Comparison of ENCODE assay signal across 8 cellular contexts in the genomic region with DNA sequence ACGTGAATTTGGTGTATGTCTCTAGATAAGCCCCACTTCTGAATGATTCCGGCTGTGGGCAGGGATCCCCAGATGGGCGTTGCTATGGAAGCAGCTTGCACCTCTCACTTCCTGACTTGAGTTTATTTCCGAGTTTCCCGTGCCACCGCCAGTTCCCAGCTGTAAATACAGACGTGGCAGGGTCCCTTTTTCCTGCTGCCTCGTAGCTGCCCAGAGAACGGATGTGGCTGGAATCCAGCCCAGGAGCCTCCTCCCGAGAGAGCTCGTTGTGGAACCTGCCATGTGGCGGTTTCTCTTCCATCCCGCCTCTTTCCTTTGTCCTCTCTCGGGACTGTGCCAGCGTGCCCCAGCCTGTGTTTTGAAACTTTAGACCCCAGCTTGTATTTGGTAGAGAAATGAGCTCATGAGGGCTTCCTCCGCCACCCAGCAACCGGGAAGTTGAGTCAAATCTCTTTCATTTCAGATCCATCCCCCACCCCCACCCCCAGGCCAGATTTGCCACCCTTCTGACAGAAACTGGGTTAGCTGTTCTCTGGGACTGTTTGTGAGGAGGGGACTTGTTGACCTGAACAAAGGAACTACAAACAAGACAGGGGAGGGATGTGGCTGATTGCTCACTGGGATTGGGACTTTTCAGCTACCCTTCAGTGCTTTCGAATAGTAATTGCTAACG.
DNase-seq lines count a peak whose midpoint lies in the region; ATAC-seq, FAIRE-seq and TF ChIP-seq lines count a peak whose summit lies in the region.

No MANE protein-coding gene starts in this region.

- peak in 1 of 2 donors; percentile 35 for TF ChIP-seq EP300 in tibial nerve (IDR thresholded peaks at IDR 0.05)

- H3K27ac ChIP-seq in SU-DHL-6 (ENCODE audit: low read depth, low read length), result peak overlapping the region; percentile 60
- H3K27ac ChIP-seq in endothelial cell of umbilical vein (ENCODE audit: insufficient read depth, low read depth, low read length), result peak overlapping the region; percentile 99
- H3K27ac ChIP-seq in tibial nerve, result peak overlapping the region; percentile 77 to 94 (median 84)

- H4K20me1 ChIP-seq in SU-DHL-6 (ENCODE audit: low read depth, low read length), result no peaks in the 10 kb centered on the region
- H4K20me1 ChIP-seq in endothelial cell of umbilical vein (replicated peaks; ENCODE audit: control insufficient read depth, extremely low read depth, insufficient read depth, low read length), result no peaks in the 10 kb centered on the region

- WGBS in tibial nerve, 2 donors, result 3% methylated on average over 19 of the region's 19 CpGs

- CTCF ChIA-PET in endothelial cell of umbilical vein (lab: Charles Lee), result interaction anchor here (0.6 to 3.4 kb wide), 16 partner anchors 12 to 106 kb away, joined by 3 to 54 read pairs (median 4); partner anchors contain the start of genes SIPA1L3 and WDR87

- no peaks in the 10 kb centered on the region for H3K36me3 ChIP-seq in SU-DHL-6 (ENCODE audit: low read length)
- no peaks in the 10 kb centered on the region for H3K36me3 ChIP-seq in endothelial cell of umbilical vein (ENCODE audit: control insufficient read depth in 2 of 2, extremely low read depth in 1 of 2, insufficient read depth in 2 of 2, low read length in 2 of 2)
- H3K36me3 ChIP-seq in tibial nerve, result no peaks in the 10 kb centered on the region

- H3K79me2 ChIP-seq in SU-DHL-6 (ENCODE audit: insufficient read depth, low read length), result peaks cover 91% of the 10 kb centered on the region
- peaks cover 10% of the 10 kb centered on the region for H3K79me2 ChIP-seq in endothelial cell of umbilical vein (ENCODE audit: control insufficient read depth, insufficient read depth, low read length)

- no peaks in the 10 kb centered on the region for H3K27me3 ChIP-seq in SU-DHL-6 (ENCODE audit: low read length)
- H3K27me3 ChIP-seq in endothelial cell of umbilical vein (ENCODE audit: control insufficient read depth in 2 of 2, insufficient read depth in 2 of 2, low read length in 2 of 2), result no peaks in the 10 kb centered on the region
- H3K27me3 ChIP-seq in tibial nerve, result no peaks in the 10 kb centered on the region

- ATAC-seq in GM18909 (IDR thresholded peaks at IDR 0.05; ENCODE audit: poor library complexity, unreplicated experiment) (no peak), GM21526 (IDR thresholded peaks at IDR 0.05; ENCODE audit: low FRiP score, unreplicated experiment) (no peak)

- H3F3A ChIP-seq in SU-DHL-6 (ENCODE audit: insufficient read depth), result peaks cover 15% of the 10 kb centered on the region; the same call in 1 of the 2 replicates

- H3K9me1 ChIP-seq in endothelial cell of umbilical vein (replicated peaks; ENCODE audit: control insufficient read depth, extremely low read depth, insufficient read depth, low read length), result no peaks in the 10 kb centered on the region

- peaks cover 57% of the 10 kb centered on the region for H3K4me1 ChIP-seq in endothelial cell of umbilical vein (ENCODE audit: control insufficient read depth, extremely low read depth, insufficient read depth, low read length)
- peaks cover 0 to 46% (median 19%) of the 10 kb centered on the region in 4 donors for H3K4me1 ChIP-seq in tibial nerve

- FAIRE-seq in endothelial cell of umbilical vein (lab: Jason Lieb, UNC), result peak; percentile 99

- TF ChIP-seq CTCF in SU-DHL-6 (IDR thresholded peaks at IDR 0.05; ENCODE audit: insufficient read depth, low read length, poor library complexity, severe bottlenecking) (no peak), endothelial cell of umbilical vein (IDR thresholded peaks at IDR 0.05; ENCODE audit: extremely low read depth in 1 of 2, insufficient read depth in 1 of 2, low read depth in 1 of 2, low read length in 2 of 2) (no peak), tibial nerve (IDR thresholded peaks at IDR 0.05) (no peak)

- H3K4me3 ChIP-seq in SU-DHL-6 (ENCODE audit: insufficient read depth, low read length, poor library complexity, severe bottlenecking), result peak overlapping the region; percentile 34
- peak overlapping the region in 2 of 3 experiments; percentile 9 to 50 for H3K4me3 ChIP-seq in endothelial cell of umbilical vein (replicated peaks in 1 of 3; ENCODE audit: insufficient read depth in 1 of 3, low read depth in 1 of 3, low read length in 3 of 3)
- H3K4me3 ChIP-seq in tibial nerve, result peak overlapping the region; percentile 29 to 56 (median 36)

- H3K9me3 ChIP-seq in SU-DHL-6 (ENCODE audit: insufficient read depth, low read length) (no peaks in the 10 kb centered on the region), endothelial cell of umbilical vein (replicated peaks; ENCODE audit: control insufficient read depth, insufficient read depth, low read length) (no peaks in the 10 kb centered on the region), tibial nerve (no peaks in the 10 kb centered on the region)

- H3K9ac ChIP-seq in SU-DHL-6 (ENCODE audit: low read length) (peak overlapping the region; percentile 45), endothelial cell of umbilical vein (replicated peaks; ENCODE audit: extremely low read depth, insufficient read depth, low read length) (peak overlapping the region; percentile 97)

- H3K4me2 ChIP-seq in SU-DHL-6 (ENCODE audit: low read depth, low read length, poor library complexity, severe bottlenecking) (peak overlapping the region; percentile 45), endothelial cell of umbilical vein (ENCODE audit: insufficient read depth, low read length) (peak overlapping the region; percentile 68)

- POLR2A ChIA-PET in endothelial cell of umbilical vein (lab: Charles Lee), result interaction anchor here (0.6 to 2.9 kb wide), 10 partner anchors 10 to 101 kb away, joined by 3 to 25 read pairs (median 7); partner anchors contain the start of genes SIPA1L3 and WDR87

- BruUV-seq in endothelial cell of umbilical vein (replicated peaks; lab: Mats Ljungman, UMichigan), result no TSS peak

- dilution Hi-C loops in endothelial cell of umbilical vein (cut with MboI; ENCODE audit: extremely low pct_ligation_motif_present, low sequenced_read_pairs), result no loop called here

- intact Hi-C loops in endothelial cell of umbilical vein (cut with micrococcal nuclease), result loop anchor here (1.0 to 10.0 kb wide), 11 partner anchors 17 to 221 kb away; partner anchors contain the start of genes DPF1 and SIPA1L3

- H2AFZ ChIP-seq in SU-DHL-6 (ENCODE audit: low read depth, low read length, severe bottlenecking), result no peak overlapping the region
- no peak overlapping the region for H2AFZ ChIP-seq in endothelial cell of umbilical vein (ENCODE audit: low read depth, low read length)

- H3K9me2 ChIP-seq in SU-DHL-6 (replicated peaks; ENCODE audit: insufficient read depth, low read length), result no peaks in the 10 kb centered on the region

- DNase-seq in GDM1 (lab: John Stamatoyannopoulos, UW) (peak; percentile 71), MV-4-11 (lab: John Stamatoyannopoulos, UW) (peak; percentile 59), endothelial cell of umbilical vein (ENCODE audit: low read depth, low spot score) (peak; percentile 98), midbrain (lab: John Stamatoyannopoulos, UW) (peak; percentile 71), tibial nerve (ENCODE audit: low spot score in 2 of 2) (peak; percentile 42 to 46)

- TF ChIP-seq POLR2A in endothelial cell of umbilical vein (IDR thresholded peaks at IDR 0.05; ENCODE audit: low read depth, low read length) (peak; percentile 75), tibial nerve (IDR thresholded peaks at IDR 0.05) (no peak)

TF ChIP-seq in endothelial cell of umbilical vein, 7 proteins besides CTCF, POLR2A, EP300 and RAD21:
- TF ChIP-seq MYC (IDR thresholded peaks at IDR 0.05; ENCODE audit: low read depth, low read length) (peak; percentile 41), JUN (IDR thresholded peaks at IDR 0.05; ENCODE audit: borderline replicate concordance, insufficient read depth, insufficient read length, low read depth) (peak; percentile 29), FOS (IDR thresholded peaks at IDR 0.05; ENCODE audit: borderline replicate concordance, insufficient read depth, low read length) (peak; percentile 61), EZH2 (IDR thresholded peaks at IDR 0.05; ENCODE audit: borderline replicate concordance, low read depth, low read length, severe bottlenecking) (no peak), GATA2 (IDR thresholded peaks at IDR 0.05; ENCODE audit: insufficient read depth, insufficient read length, low read depth, low read length) (no peak), POLR2AphosphoS5 (IDR thresholded peaks at IDR 0.05; ENCODE audit: insufficient read depth, low read depth, low read length) (peak; percentile 89)
- TF ChIP-seq, protein P1, sequence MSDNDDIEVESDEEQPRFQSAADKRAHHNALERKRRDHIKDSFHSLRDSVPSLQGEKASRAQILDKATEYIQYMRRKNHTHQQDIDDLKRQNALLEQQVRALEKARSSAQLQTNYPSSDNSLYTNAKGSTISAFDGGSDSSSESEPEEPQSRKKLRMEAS (IDR thresholded peaks at IDR 0.05; ENCODE audit: insufficient read depth, insufficient read length), result peak; percentile 71

Comparison
In these comparisons a context has a peak if more than half of its experiments do, and no peak if none do; other contexts are left out.
1. DNase-seq: peak in every context shown above with its lines; median percentile 98 in endothelial cell of umbilical vein; 71 in GDM1; 71 in midbrain; 59 in MV-4-11; 44 in tibial nerve.